2 cellular contexts compared by ENCODE assay signal in genomic region chr19:4744451-4745170, GRCh38.
A peak's percentile ranks its signal among the peaks of the same experiment; 100 is the strongest.
TF ChIP-seq lines count a peak whose summit lies in the region.

No MANE protein-coding gene starts in this region.

TF ChIP-seq in IMR-90, 13 proteins besides CTCF, POLR2A, EP300 and RAD21:
- TF ChIP-seq, protein P1, sequence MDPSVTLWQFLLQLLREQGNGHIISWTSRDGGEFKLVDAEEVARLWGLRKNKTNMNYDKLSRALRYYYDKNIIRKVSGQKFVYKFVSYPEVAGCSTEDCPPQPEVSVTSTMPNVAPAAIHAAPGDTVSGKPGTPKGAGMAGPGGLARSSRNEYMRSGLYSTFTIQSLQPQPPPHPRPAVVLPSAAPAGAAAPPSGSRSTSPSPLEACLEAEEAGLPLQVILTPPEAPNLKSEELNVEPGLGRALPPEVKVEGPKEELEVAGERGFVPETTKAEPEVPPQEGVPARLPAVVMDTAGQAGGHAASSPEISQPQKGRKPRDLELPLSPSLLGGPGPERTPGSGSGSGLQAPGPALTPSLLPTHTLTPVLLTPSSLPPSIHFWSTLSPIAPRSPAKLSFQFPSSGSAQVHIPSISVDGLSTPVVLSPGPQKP (IDR thresholded peaks at IDR 0.05; ENCODE audit: borderline replicate concordance, low read depth, low read length), result no peak
- peak; percentile 11 for TF ChIP-seq RCOR1 (IDR thresholded peaks at IDR 0.05; ENCODE audit: insufficient replicate concordance, low read length)
- peak; percentile 86 for TF ChIP-seq FOS (IDR thresholded peaks at IDR 0.05; ENCODE audit: low read depth, low read length)
- TF ChIP-seq MAZ (IDR thresholded peaks at IDR 0.05; ENCODE audit: borderline replicate concordance, low read depth, low read length), result peak; percentile 42; the same call in 1 of the 2 replicates

TF ChIP-seq in K562, 482 proteins besides CTCF, POLR2A, EP300 and RAD21:
- TF ChIP-seq BRF1 (IDR thresholded peaks at IDR 0.05; ENCODE audit: borderline replicate concordance, extremely low read depth, insufficient read length), result no peak
- TF ChIP-seq CREM (IDR thresholded peaks at IDR 0.05; ENCODE audit: low read depth), result peak; percentile 48
- peak; percentile 88 for TF ChIP-seq ATF3 (IDR thresholded peaks at IDR 0.05)
- TF ChIP-seq ATF3 (CRISPR knock-in tag; conservative IDR thresholded peaks at IDR 0.05), result no peak
- TF ChIP-seq HDAC1 (IDR thresholded peaks at IDR 0.05), result peak in 1 of 2 experiments; percentile 65; a peak in 1 of 4 replicates
- peak; percentile 18 for TF ChIP-seq FOS (IDR thresholded peaks at IDR 0.05; ENCODE audit: extremely low read depth, insufficient read length)
- peak; percentile 95 for TF ChIP-seq FOSL1 (tag; conservative IDR thresholded peaks at IDR 0.05)
- no peak for TF ChIP-seq ZNF589 (CRISPR knock-in tag; IDR thresholded peaks at IDR 0.05; ENCODE audit: low read depth)
- TF ChIP-seq JUND (IDR thresholded peaks at IDR 0.05; ENCODE audit: borderline replicate concordance, low read depth, low read length), result peak; percentile 94
- peak; percentile 93 for TF ChIP-seq JUND (tag; IDR thresholded peaks at IDR 0.05; ENCODE audit: borderline replicate concordance, low read depth, low read length)
- TF ChIP-seq PHB (CRISPR knock-in tag; IDR thresholded peaks at IDR 0.05), result no peak
- peak; percentile 68 for TF ChIP-seq DIDO1 (tag; IDR thresholded peaks at IDR 0.05; ENCODE audit: low read depth)
- TF ChIP-seq RNF2 (IDR thresholded peaks at IDR 0.05), result no peak
- TF ChIP-seq PHF21A (IDR thresholded peaks at IDR 0.05; ENCODE audit: borderline replicate concordance, low read depth), result 0 out of 2 replicates have a peak, but pooled peaks have one; percentile 55
- TF ChIP-seq SMARCE1 (IDR thresholded peaks at IDR 0.05), result peak; percentile 49; the same call in 1 of the 2 replicates
- peak; percentile 35; the same call in 1 of the 2 replicates for TF ChIP-seq ARID1B (IDR thresholded peaks at IDR 0.05)
- TF ChIP-seq ZNF75A (CRISPR knock-in tag; IDR thresholded peaks at IDR 0.05), result no peak
- TF ChIP-seq RCOR1 (IDR thresholded peaks at IDR 0.05; ENCODE audit: borderline replicate concordance in 1 of 2, low read depth in 2 of 2, low read length in 2 of 2), result peak in 1 of 2 experiments; percentile 54; a peak in 2 of 4 replicates
- TF ChIP-seq, protein P2, sequence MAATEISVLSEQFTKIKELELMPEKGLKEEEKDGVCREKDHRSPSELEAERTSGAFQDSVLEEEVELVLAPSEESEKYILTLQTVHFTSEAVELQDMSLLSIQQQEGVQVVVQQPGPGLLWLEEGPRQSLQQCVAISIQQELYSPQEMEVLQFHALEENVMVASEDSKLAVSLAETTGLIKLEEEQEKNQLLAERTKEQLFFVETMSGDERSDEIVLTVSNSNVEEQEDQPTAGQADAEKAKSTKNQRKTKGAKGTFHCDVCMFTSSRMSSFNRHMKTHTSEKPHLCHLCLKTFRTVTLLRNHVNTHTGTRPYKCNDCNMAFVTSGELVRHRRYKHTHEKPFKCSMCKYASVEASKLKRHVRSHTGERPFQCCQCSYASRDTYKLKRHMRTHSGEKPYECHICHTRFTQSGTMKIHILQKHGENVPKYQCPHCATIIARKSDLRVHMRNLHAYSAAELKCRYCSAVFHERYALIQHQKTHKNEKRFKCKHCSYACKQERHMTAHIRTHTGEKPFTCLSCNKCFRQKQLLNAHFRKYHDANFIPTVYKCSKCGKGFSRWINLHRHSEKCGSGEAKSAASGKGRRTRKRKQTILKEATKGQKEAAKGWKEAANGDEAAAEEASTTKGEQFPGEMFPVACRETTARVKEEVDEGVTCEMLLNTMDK (IDR thresholded peaks at IDR 0.05; ENCODE audit: borderline replicate concordance, insufficient read depth, low read depth, low read length, poor library complexity, severe bottlenecking), result no peak
- TF ChIP-seq MLLT1 (IDR thresholded peaks at IDR 0.05), result peak in 1 of 2 experiments; percentile 99; a peak in 2 of 4 replicates
- peak; percentile 88 for TF ChIP-seq EGR1 (conservative IDR thresholded peaks at IDR 0.05)
- TF ChIP-seq DPF2 (IDR thresholded peaks at IDR 0.05), result 0 out of 2 replicates have a peak, but pooled peaks have one; percentile 33
- TF ChIP-seq KDM1A (IDR thresholded peaks at IDR 0.05), result peak in 1 of 2 experiments; percentile 39; a peak in 1 of 4 replicates
- TF ChIP-seq E4F1 (CRISPR knock-in tag; IDR thresholded peaks at IDR 0.05; ENCODE audit: borderline replicate concordance), result no peak
- 0 out of 2 replicates have a peak, but pooled peaks have one; percentile 43 for TF ChIP-seq JUNB (CRISPR knock-in tag; conservative IDR thresholded peaks at IDR 0.05)
- TF ChIP-seq SMARCA4 (IDR thresholded peaks at IDR 0.05), result 0 out of 2 replicates have a peak, but pooled peaks have one; percentile 43
- no peak for TF ChIP-seq ZNF766 (CRISPR knock-in tag; conservative IDR thresholded peaks at IDR 0.05)
- peak; percentile 96 for TF ChIP-seq ZBTB17 (CRISPR knock-in tag; IDR thresholded peaks at IDR 0.05)
- no peak for TF ChIP-seq FOXA1 (IDR thresholded peaks at IDR 0.05; ENCODE audit: borderline replicate concordance)
- TF ChIP-seq JUN (IDR thresholded peaks at IDR 0.05; ENCODE audit: borderline replicate concordance, low read depth, low read length), result peak; percentile 92
- no peak for TF ChIP-seq JUN (CRISPR knock-in tag; IDR thresholded peaks at IDR 0.05; ENCODE audit: borderline replicate concordance)
